In the genomic region with DNA sequence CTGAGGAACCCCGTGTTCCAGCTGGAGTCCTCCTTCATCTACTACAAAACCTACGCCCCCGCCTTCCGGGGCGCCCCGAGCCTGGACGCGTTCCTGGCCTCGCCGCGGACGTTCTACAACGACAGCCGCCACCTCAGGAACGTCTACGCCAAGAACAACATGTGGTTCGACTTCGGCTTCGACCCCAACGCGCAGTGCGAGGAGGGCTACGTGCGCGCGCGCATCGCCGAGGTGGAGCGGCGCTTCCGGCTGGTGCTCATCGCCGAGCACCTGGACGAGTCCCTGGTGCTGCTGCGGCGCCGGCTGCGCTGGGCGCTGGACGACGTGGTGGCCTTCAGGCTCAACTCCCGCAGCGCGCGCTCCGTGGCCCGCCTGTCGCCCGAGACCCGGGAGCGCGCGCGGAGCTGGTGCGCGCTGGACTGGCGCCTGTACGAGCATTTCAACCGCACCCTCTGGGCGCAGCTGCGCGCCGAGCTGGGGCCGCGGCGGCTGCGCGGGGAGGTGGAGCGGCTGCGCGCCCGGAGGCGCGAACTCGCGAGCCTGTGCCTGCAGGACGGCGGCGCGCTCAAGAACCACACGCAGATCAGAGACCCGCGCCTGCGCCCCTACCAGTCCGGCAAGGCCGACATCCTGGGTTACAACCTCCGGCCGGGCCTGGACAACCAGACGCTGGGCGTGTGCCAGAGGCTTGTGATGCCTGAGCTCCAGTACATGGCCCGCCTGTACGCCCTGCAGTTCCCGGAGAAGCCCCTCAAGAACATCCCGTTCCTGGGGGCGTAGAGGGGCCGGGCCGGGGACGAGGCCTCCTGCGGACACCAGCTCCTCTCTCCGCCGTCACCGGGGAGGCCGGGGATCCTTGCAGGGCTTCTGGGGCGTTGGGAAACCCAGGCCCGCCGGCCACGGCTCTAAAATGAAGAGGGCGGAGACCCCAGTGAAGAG, we compare ENCODE assay signal across 8 cellular contexts.
A peak's percentile ranks its signal among the peaks of the same experiment; 100 is the strongest.
DNase-seq lines count a peak whose midpoint lies in the region; ATAC-seq and TF ChIP-seq lines count a peak whose summit lies in the region.

No MANE protein-coding gene starts in this region.

- no peak for ATAC-seq in GM19467 (IDR thresholded peaks at IDR 0.05; ENCODE audit: unreplicated experiment)

- no peak overlapping the region for H3K9ac ChIP-seq in parathyroid adenoma

- no peaks in the 10 kb centered on the region for H3K27me3 ChIP-seq in parathyroid adenoma (ENCODE audit: control insufficient read depth, insufficient read depth, low read length)

- peak overlapping the region; percentile 69 for H3K4me2 ChIP-seq in parathyroid adenoma (ENCODE audit: low read length)

- peaks cover 2% of the 10 kb centered on the region for H3K4me1 ChIP-seq in parathyroid adenoma

- peak overlapping the region; percentile 35 for H3K4me3 ChIP-seq in parathyroid adenoma (ENCODE audit: low read depth, low read length)

- DNase-seq in SIG-M5 treated with dmso at 0.1 percent for 504 hours (lab: John Stamatoyannopoulos, UW; ENCODE audit: unreplicated experiment) (peak; percentile 16), SIG-M5 (lab: John Stamatoyannopoulos, UW) (no peak), NCI-H1930 (lab: John Stamatoyannopoulos, UW) (peak; percentile 52 to 69), globus pallidus (ENCODE audit: low spot score) (peak; percentile 33), amniotic stem cell (lab: John Stamatoyannopoulos, UW) (no peak)
- DNase-seq in activated effector memory CD4-positive, alpha-beta T cell treated with anti-CD3 and anti-CD28 coated beads, Interleukin-2, amount 50 U/mL, for 16 hours, result peak; percentile 76

- no peak for TF ChIP-seq CTCF in parathyroid adenoma (IDR thresholded peaks at IDR 0.05)

- H2AFZ ChIP-seq in parathyroid adenoma, result peak overlapping the region; percentile 72

- H3K79me2 ChIP-seq in parathyroid adenoma, result no peaks in the 10 kb centered on the region

- no peak overlapping the region for H3K27ac ChIP-seq in parathyroid adenoma

- no peaks in the 10 kb centered on the region for H3K36me3 ChIP-seq in parathyroid adenoma (ENCODE audit: control insufficient read depth, insufficient read depth, low read length)

- no peaks in the 10 kb centered on the region for H3K9me3 ChIP-seq in parathyroid adenoma (ENCODE audit: control insufficient read depth, low read length)

Comparison
In these comparisons a context has a peak if more than half of its experiments do, and no peak if none do; other contexts are left out.
1. DNase-seq: peak in SIG-M5 treated with dmso at 0.1 percent for 504 hours (single experiment), NCI-H1930 (2 of 2), activated effector memory CD4-positive, alpha-beta T cell treated with anti-CD3 and anti-CD28 coated beads, Interleukin-2, amount 50 U/mL, for 16 hours (single experiment) and globus pallidus (single experiment); none in SIG-M5 (single experiment) and amniotic stem cell (single experiment).